In genomic region chr20:58267389-58268215, GRCh38 we compare ENCODE assay signal across 1 cellular context.
TF ChIP-seq lines count a peak whose summit lies in the region.

No MANE protein-coding gene starts in this region.

TF ChIP-seq in WTC11, 78 proteins besides CTCF, POLR2A, EP300 and RAD21 (continued from another document):
- TF ChIP-seq ZMAT4 (CRISPR knock-in tag; IDR thresholded peaks at IDR 0.05) (no peak), GRHL2 (CRISPR knock-in tag; IDR thresholded peaks at IDR 0.05; ENCODE audit: insufficient replicate concordance, severe bottlenecking) (no peak), ZBTB21 (CRISPR knock-in tag; IDR thresholded peaks at IDR 0.05; ENCODE audit: borderline replicate concordance) (no peak)
